Comparison of ENCODE assay signal across 1 cellular context in genomic region chr1:58839871-58840835, GRCh38.
TF ChIP-seq lines count a peak whose summit lies in the region.

No MANE protein-coding gene starts in this region.

TF ChIP-seq in SK-N-SH treated with all-trans-retinoic acid at 6 μM for 48 hours, 23 proteins besides CTCF, POLR2A, EP300 and RAD21 (continued from another document):
- TF ChIP-seq CREB5 (CRISPR knock-in tag; IDR thresholded peaks at IDR 0.05; ENCODE audit: low read depth): no peak
- TF ChIP-seq POU6F1 (CRISPR knock-in tag; IDR thresholded peaks at IDR 0.05; ENCODE audit: borderline replicate concordance, low read depth): no peak
